16 cellular contexts compared by ENCODE assay signal in the genomic region with DNA sequence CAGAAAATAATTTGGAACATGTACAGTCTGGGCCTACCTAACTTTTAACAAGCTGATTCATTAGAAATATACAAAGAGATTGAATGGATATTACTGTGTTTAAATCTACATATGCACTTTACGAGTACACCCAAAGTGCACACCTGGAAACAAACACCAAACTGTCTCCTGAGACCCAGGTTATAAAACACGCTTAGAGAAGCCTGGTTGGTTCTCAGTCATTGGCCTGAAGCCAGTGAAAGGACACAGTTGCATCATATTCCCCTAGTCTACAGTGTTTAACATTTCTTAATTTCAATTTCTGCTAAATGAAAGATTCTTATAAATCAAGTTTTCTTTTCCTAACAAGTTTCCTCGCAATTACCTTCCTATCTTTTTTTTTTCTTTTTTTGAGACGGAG.
DNase-seq lines count a peak whose midpoint lies in the region; ATAC-seq and TF ChIP-seq lines count a peak whose summit lies in the region.
"Had no signal": no experiment of that assay in that cellular context is flagged by ENCODE, and none has a peak within 500 bp of the region (broad histone marks: within the 10 kb centered on the region; RNA-seq: fewer than 3 reads in every experiment).

No MANE protein-coding gene starts in this region.

- intact Hi-C loops in MCF 10A (cut with micrococcal nuclease): no loop called here
- intact Hi-C loops in mammary epithelial cell (cut with micrococcal nuclease): no loop called here
- intact Hi-C loops in right lobe of liver (cut with DNase I): no loop called here
- intact Hi-C loops in lower lobe of right lung (cut with DNase I): no loop called here

- H3K9me3 ChIP-seq in mammary epithelial cell (replicated peaks; ENCODE audit: insufficient read depth, low read length) (no peaks in the 10 kb centered on the region), right lobe of liver (no peaks in the 10 kb centered on the region), lower lobe of right lung (no peaks in the 10 kb centered on the region)
- H3K9me3 ChIP-seq: Caco-2, HAP-1 had no signal

- H3K27ac ChIP-seq in mammary epithelial cell (ENCODE audit: insufficient read depth, low read depth, low read length) (no peak overlapping the region), right lobe of liver (no peak overlapping the region), lower lobe of right lung (no peak overlapping the region)
- H3K27ac ChIP-seq: 22Rv1 had no signal

- no peak overlapping the region for H3K9ac ChIP-seq in mammary epithelial cell (ENCODE audit: insufficient read depth, low read length)

- H3K27me3 Mint-ChIP-seq in MCF 10A (ENCODE audit: insufficient read depth, unreplicated experiment) (no peaks in the 10 kb centered on the region), endothelial cell (ENCODE audit: unreplicated experiment) (peaks cover 1% of the 10 kb centered on the region)
- H3K27me3 Mint-ChIP-seq in activated T-helper 17 cell treated with anti-CD3 and anti-CD28 coated beads, Interleukin-2, amount 50 U/mL, for 72 hours: no peaks in the 10 kb centered on the region
- H3K27me3 Mint-ChIP-seq: CD8-positive, alpha-beta memory T cell had no signal

- H3K4me1 Mint-ChIP-seq in MCF 10A (ENCODE audit: insufficient read depth, unreplicated experiment) (no peaks in the 10 kb centered on the region), endothelial cell (ENCODE audit: unreplicated experiment) (no peaks in the 10 kb centered on the region)
- H3K4me1 Mint-ChIP-seq in activated T-helper 17 cell treated with anti-CD3 and anti-CD28 coated beads, Interleukin-2, amount 50 U/mL, for 72 hours: no peaks in the 10 kb centered on the region
- H3K4me1 Mint-ChIP-seq: CD8-positive, alpha-beta memory T cell had no signal

- no peaks in the 10 kb centered on the region for H3K36me3 ChIP-seq in mammary epithelial cell (ENCODE audit: insufficient read depth, low read length)
- no peaks in the 10 kb centered on the region for H3K36me3 ChIP-seq in right lobe of liver
- H3K36me3 ChIP-seq in lower lobe of right lung: peaks cover 3% of the 10 kb centered on the region
- H3K36me3 ChIP-seq: HAP-1 had no signal

- H3K27ac Mint-ChIP-seq in MCF 10A (ENCODE audit: low read depth, unreplicated experiment) (no peak overlapping the region), endothelial cell (ENCODE audit: unreplicated experiment) (no peak overlapping the region)
- H3K27ac Mint-ChIP-seq in activated T-helper 17 cell treated with anti-CD3 and anti-CD28 coated beads, Interleukin-2, amount 50 U/mL, for 72 hours: no peak overlapping the region
- H3K27ac Mint-ChIP-seq: CD14-positive monocyte had no signal

- dilution Hi-C loops in mammary epithelial cell (cut with HindIII; ENCODE audit: low sequenced_read_pairs): no loop called here

- H3K4me1 ChIP-seq in mammary epithelial cell (ENCODE audit: insufficient read depth, low read length) (no peaks in the 10 kb centered on the region), right lobe of liver (no peaks in the 10 kb centered on the region), lower lobe of right lung (no peaks in the 10 kb centered on the region)
- H3K4me1 ChIP-seq: Caco-2 had no signal

- no peak overlapping the region for H3K4me2 ChIP-seq in mammary epithelial cell (ENCODE audit: insufficient read depth, low read depth, low read length)

- WGBS in mammary epithelial cell (ENCODE audit: low coverage, missing lambda C conversion rate): 96% methylated on average over 4 of the region's 4 CpGs
- WGBS in right lobe of liver (ENCODE audit: insufficient coverage, low coverage, low lambda C conversion rate, missing lambda C conversion rate): 52% methylated on average over 2 of the region's 4 CpGs

- no peaks in the 10 kb centered on the region for H3K79me2 ChIP-seq in mammary epithelial cell (ENCODE audit: insufficient read depth, low read length)

- CTCF ChIA-PET in MCF 10A (lab: Yijun Ruan, JAX): no interaction called here
- CTCF ChIA-PET in mammary epithelial cell (lab: Charles Lee; ENCODE audit: low non-redundant PET): no interaction called here

- no peak overlapping the region for H2AFZ ChIP-seq in mammary epithelial cell (ENCODE audit: low read depth, low read length)

- H3K27me3 ChIP-seq in mammary epithelial cell (ENCODE audit: insufficient read depth, low read length) (no peaks in the 10 kb centered on the region), right lobe of liver (no peaks in the 10 kb centered on the region), lower lobe of right lung (ENCODE audit: low read depth) (no peaks in the 10 kb centered on the region)

- BruUV-seq in MCF 10A (replicated peaks; lab: Mats Ljungman, UMichigan): no TSS peak
- BruUV-seq in mammary epithelial cell (replicated peaks; lab: Mats Ljungman, UMichigan): no TSS peak

- POLR2A ChIA-PET in MCF 10A (lab: Yijun Ruan, JAX): interaction anchor here (1.6 kb wide), 1 partner anchor 12 kb away, joined by 3 read pairs; no protein-coding TSS in a partner anchor

- TF ChIP-seq CTCF in MCF 10A (IDR thresholded peaks at IDR 0.05; ENCODE audit: unreplicated experiment): no peak
- no peak for TF ChIP-seq CTCF in mammary epithelial cell (conservative IDR thresholded peaks at IDR 0.05 in 1 of 2, IDR thresholded peaks at IDR 0.05 in 1 of 2; ENCODE audit: extremely low read depth in 1 of 2, insufficient read depth in 1 of 2, low read depth in 1 of 2, low read length in 2 of 2)
- no peak for TF ChIP-seq CTCF in choroid plexus epithelial cell (conservative IDR thresholded peaks at IDR 0.05; ENCODE audit: low read depth, low read length)
- TF ChIP-seq CTCF in right lobe of liver (IDR thresholded peaks at IDR 0.05): no peak
- no peak for TF ChIP-seq CTCF in endothelial cell (IDR thresholded peaks at IDR 0.05; ENCODE audit: unreplicated experiment)
- TF ChIP-seq CTCF in lower lobe of right lung (IDR thresholded peaks at IDR 0.05): no peak

- in situ Hi-C loops in mammary epithelial cell (cut with MboI; ENCODE audit: low sequenced_read_pairs in 2 of 2): no loop called here

- H3K4me3 ChIP-seq in mammary epithelial cell (replicated peaks in 1 of 3; ENCODE audit: insufficient read depth in 1 of 3, low read depth in 2 of 3, low read length in 3 of 3): no peak overlapping the region
- no peak overlapping the region for H3K4me3 ChIP-seq in choroid plexus epithelial cell (ENCODE audit: low read depth, low read length)
- H3K4me3 ChIP-seq in right lobe of liver: no peak overlapping the region
- H3K4me3 ChIP-seq in lower lobe of right lung: no peak overlapping the region
- H3K4me3 ChIP-seq: HAP-1 had no signal

- H3K9me3 Mint-ChIP-seq in MCF 10A (ENCODE audit: unreplicated experiment): no peaks in the 10 kb centered on the region
- H3K9me3 Mint-ChIP-seq in endothelial cell (ENCODE audit: unreplicated experiment): peaks cover 6% of the 10 kb centered on the region
- no peaks in the 10 kb centered on the region for H3K9me3 Mint-ChIP-seq in activated T-helper 17 cell treated with anti-CD3 and anti-CD28 coated beads, Interleukin-2, amount 50 U/mL, for 72 hours
- H3K9me3 Mint-ChIP-seq: CD8-positive, alpha-beta memory T cell had no signal

- no peak for TF ChIP-seq POLR2A in right lobe of liver (IDR thresholded peaks at IDR 0.05)

- H4K20me1 ChIP-seq in mammary epithelial cell (ENCODE audit: insufficient read depth, low read length): no peaks in the 10 kb centered on the region

- H3K4me3 Mint-ChIP-seq in MCF 10A (ENCODE audit: unreplicated experiment): no peak overlapping the region
- H3K4me3 Mint-ChIP-seq in endothelial cell (ENCODE audit: unreplicated experiment): no peak overlapping the region
- H3K4me3 Mint-ChIP-seq in activated T-helper 17 cell treated with anti-CD3 and anti-CD28 coated beads, Interleukin-2, amount 50 U/mL, for 72 hours: no peak overlapping the region
- H3K4me3 Mint-ChIP-seq: CD14-positive monocyte; CD8-positive, alpha-beta memory T cell had no signal

- ATAC-seq in right lobe of liver (peak; percentile 79 to 86 (median 83)), lower lobe of right lung (no peak)
- ATAC-seq in activated T-helper 17 cell treated with anti-CD3 and anti-CD28 coated beads, Interleukin-2, amount 50 U/mL, for 72 hours (replicated peaks): no peak

- peak; percentile 33 for DNase-seq in MCF 10A (ENCODE audit: unreplicated experiment)
- DNase-seq in mammary epithelial cell: no peak
- peak; percentile 43 for DNase-seq in NCI-H2171 (lab: John Stamatoyannopoulos, UW)
- peak; percentile 5 for DNase-seq in choroid plexus epithelial cell (ENCODE audit: low read depth)
- DNase-seq in right lobe of liver: peak in 1 of 3 donors; percentile 68
- no peak for DNase-seq in endothelial cell (ENCODE audit: low spot score)
- DNase-seq in lower lobe of right lung: no peak
- DNase-seq: Caco-2; CD8-positive, alpha-beta memory T cell; DND-41; GDM1; GOT3 had no signal

- peaks cover 11% of the 10 kb centered on the region for H3K36me3 Mint-ChIP-seq in MCF 10A (ENCODE audit: insufficient read depth, unreplicated experiment)
- H3K36me3 Mint-ChIP-seq in endothelial cell (ENCODE audit: low read depth, unreplicated experiment): peaks cover 25% of the 10 kb centered on the region
- H3K36me3 Mint-ChIP-seq in activated T-helper 17 cell treated with anti-CD3 and anti-CD28 coated beads, Interleukin-2, amount 50 U/mL, for 72 hours (ENCODE audit: low read depth): peaks cover 13% of the 10 kb centered on the region

Comparison
In these comparisons a context has a peak if more than half of its experiments do, and no peak if none do; other contexts are left out.
1. DNase-seq: peak in MCF 10A (single experiment), NCI-H2171 (single experiment) and choroid plexus epithelial cell (single experiment); none in mammary epithelial cell (single experiment), endothelial cell (single experiment) and lower lobe of right lung (single experiment).
2. ATAC-seq: peak in right lobe of liver (4 of 4); none in lower lobe of right lung (0 of 2) and activated T-helper 17 cell treated with anti-CD3 and anti-CD28 coated beads, Interleukin-2, amount 50 U/mL, for 72 hours (single experiment).